18 cellular contexts compared by ENCODE assay signal in genomic region chr4:7645956-7646355, GRCh38.
DNase-seq lines count a peak whose midpoint lies in the region; ATAC-seq and TF ChIP-seq lines count a peak whose summit lies in the region.
"Had no signal": no experiment of that assay in that cellular context is flagged by ENCODE, and none has a peak within 500 bp of the region (broad histone marks: within the 10 kb centered on the region; RNA-seq: fewer than 3 reads in every experiment).

No MANE protein-coding gene starts in this region.

- H4K8ac ChIP-seq in mesenchymal stem cell (ENCODE audit: low read length): peak overlapping the region; percentile 39

- H3K9me3 ChIP-seq in BLaER1 treated with 17β-estradiol and CSF1 and Interleukin-3, amounts not matched to agents 10 nM and 100 nM (replicated peaks in 1 of 11): peaks cover 34 to 54% (median 46%) of the 10 kb centered on the region in 11 experiments
- H3K9me3 ChIP-seq in CD8-positive, alpha-beta memory T cell (ENCODE audit: low read length): no peaks in the 10 kb centered on the region
- peaks cover 6% of the 10 kb centered on the region for H3K9me3 ChIP-seq in mesenchymal stem cell (ENCODE audit: control insufficient read depth, low read length)
- H3K9me3 ChIP-seq: BE2C, MG63, SJCRH30 had no signal

- H3K4me1 ChIP-seq in BLaER1 treated with 17β-estradiol and CSF1 and Interleukin-3, amounts not matched to agents 10 nM and 100 nM: peaks cover 49 to 71% (median 61%) of the 10 kb centered on the region in 10 experiments
- peaks cover 42% of the 10 kb centered on the region for H3K4me1 ChIP-seq in CD8-positive, alpha-beta memory T cell (ENCODE audit: insufficient read depth, low read length)
- H3K4me1 ChIP-seq in mesenchymal stem cell (ENCODE audit: control insufficient read depth, insufficient read depth, low read depth, low read length) (peaks cover 33% of the 10 kb centered on the region), GM23338 (ENCODE audit: insufficient read depth) (peaks cover 3% of the 10 kb centered on the region)
- H3K4me1 ChIP-seq: BE2C, SJCRH30 had no signal

- H3K4ac ChIP-seq in mesenchymal stem cell (ENCODE audit: low read depth in 1 of 2, low read length in 2 of 2): peak overlapping the region in 1 of 2 experiments; percentile 61

- H3K4me3 Mint-ChIP-seq in CD8-positive, alpha-beta memory T cell: peak overlapping the region in 3 of 7 donors; percentile 57 to 69 (median 68)
- H3K4me3 Mint-ChIP-seq in GM23338: no peak overlapping the region

- H2AFZ ChIP-seq in mesenchymal stem cell (ENCODE audit: low read depth, low read length): no peak overlapping the region
- no peak overlapping the region for H2AFZ ChIP-seq in GM23338

- peak overlapping the region in 7 of 8 donors; percentile 83 to 97 (median 93) for H3K27ac Mint-ChIP-seq in CD8-positive, alpha-beta memory T cell
- no peak overlapping the region for H3K27ac Mint-ChIP-seq in GM23338

- H2BK120ac ChIP-seq in mesenchymal stem cell (ENCODE audit: low read depth, low read length): no peak overlapping the region

- no peaks in the 10 kb centered on the region for H3F3A ChIP-seq in GM23338 (replicated peaks; ENCODE audit: low read depth)

- H3K9me2 ChIP-seq in GM23338 (ENCODE audit: insufficient read depth): no peaks in the 10 kb centered on the region; the same call in 1 of the 2 replicates

- H3K9me3 Mint-ChIP-seq in CD8-positive, alpha-beta memory T cell: peaks cover 0 to 24% (median 14%) of the 10 kb centered on the region in 5 donors
- peaks cover 4% of the 10 kb centered on the region; the same call in 2 of the 3 replicates for H3K9me3 Mint-ChIP-seq in GM23338

- TF ChIP-seq CTCF in RWPE1 (conservative IDR thresholded peaks at IDR 0.05; ENCODE audit: low read depth): no peak
- TF ChIP-seq CTCF in GM23338 (conservative IDR thresholded peaks at IDR 0.05; ENCODE audit: low read depth in 2 of 2): no peak

- peaks cover 0 to 26% (median 8%) of the 10 kb centered on the region in 11 experiments; a peak in 9 of 22 replicates for H3K36me3 ChIP-seq in BLaER1 treated with 17β-estradiol and CSF1 and Interleukin-3, amounts not matched to agents 10 nM and 100 nM
- no peaks in the 10 kb centered on the region for H3K36me3 ChIP-seq in CD8-positive, alpha-beta memory T cell (ENCODE audit: insufficient read depth, low read length)
- H3K36me3 ChIP-seq in mesenchymal stem cell (ENCODE audit: control insufficient read depth in 1 of 2, insufficient read depth in 2 of 2, low read depth in 1 of 2, low read length in 2 of 2) (peaks cover 0 to 15% of the 10 kb centered on the region in 2 experiments), GM23338 (ENCODE audit: insufficient read depth) (no peaks in the 10 kb centered on the region)
- H3K36me3 ChIP-seq: BE2C, MG63, SJCRH30 had no signal

- H3K36me3 Mint-ChIP-seq in CD8-positive, alpha-beta memory T cell: peaks cover 0 to 15% (median 0%) of the 10 kb centered on the region in 3 donors
- H3K36me3 Mint-ChIP-seq in GM23338 (ENCODE audit: low read depth): no peaks in the 10 kb centered on the region
- H3K36me3 Mint-ChIP-seq: CD4-positive, alpha-beta memory T cell had no signal

- peak overlapping the region; percentile 23 for H4K91ac ChIP-seq in mesenchymal stem cell (ENCODE audit: low read length)

- H3K79me2 ChIP-seq in GM23338 (replicated peaks; ENCODE audit: insufficient read depth): no peaks in the 10 kb centered on the region

- WGBS in mesenchymal stem cell: 97% methylated on average over 21 of the region's 23 CpGs

- H3K27me3 ChIP-seq in BLaER1 treated with 17β-estradiol and CSF1 and Interleukin-3, amounts not matched to agents 10 nM and 100 nM: peaks cover 0 to 8% (median 0%) of the 10 kb centered on the region in 11 experiments; a peak in 2 of 22 replicates
- no peaks in the 10 kb centered on the region for H3K27me3 ChIP-seq in CD8-positive, alpha-beta memory T cell (ENCODE audit: insufficient read depth, low read length, poor library complexity, severe bottlenecking)
- H3K27me3 ChIP-seq in mesenchymal stem cell (ENCODE audit: control insufficient read depth in 1 of 2, insufficient read depth in 1 of 2, low read length in 2 of 2): peaks cover 4 to 11% of the 10 kb centered on the region in 2 experiments
- no peaks in the 10 kb centered on the region for H3K27me3 ChIP-seq in GM23338 (ENCODE audit: insufficient read depth)
- H3K27me3 ChIP-seq: BE2C, MG63, SJCRH30 had no signal

- peak overlapping the region; percentile 8 to 52 for H2BK12ac ChIP-seq in mesenchymal stem cell (ENCODE audit: low read length in 2 of 2)

- no peak overlapping the region for H3K9ac ChIP-seq in BLaER1 treated with 17β-estradiol and CSF1 and Interleukin-3, amounts not matched to agents 10 nM and 100 nM
- H3K9ac ChIP-seq in mesenchymal stem cell (ENCODE audit: low read length): no peak overlapping the region

- no peak overlapping the region for H2BK5ac ChIP-seq in mesenchymal stem cell (ENCODE audit: low read depth, low read length, poor library complexity, severe bottlenecking)

- H3K4me3 ChIP-seq in BLaER1 treated with 17β-estradiol and CSF1 and Interleukin-3, amounts not matched to agents 10 nM and 100 nM: peak overlapping the region in 4 of 10 experiments; percentile 14 to 29 (median 26); a peak in 5 of 20 replicates
- no peak overlapping the region for H3K4me3 ChIP-seq in CD8-positive, alpha-beta memory T cell (ENCODE audit: low read length)
- H3K4me3 ChIP-seq in mesenchymal stem cell (ENCODE audit: insufficient read depth in 1 of 2, low read depth in 1 of 2, low read length in 2 of 2) (no peak overlapping the region), GM23338 (no peak overlapping the region)
- H3K4me3 ChIP-seq: K562, MG63, SJCRH30 had no signal

- H3K27me3 Mint-ChIP-seq in CD8-positive, alpha-beta memory T cell: no peaks in the 10 kb centered on the region
- H3K27me3 Mint-ChIP-seq in GM23338 (ENCODE audit: insufficient read depth, low read depth, poor library complexity): peaks cover 20% of the 10 kb centered on the region

- peak overlapping the region; percentile 63 to 99 (median 92); a peak in 16 of 22 replicates for H3K4me2 ChIP-seq in BLaER1 treated with 17β-estradiol and CSF1 and Interleukin-3, amounts not matched to agents 10 nM and 100 nM
- H3K4me2 ChIP-seq in mesenchymal stem cell (ENCODE audit: low read length, poor library complexity, severe bottlenecking): no peak overlapping the region
- H3K4me2 ChIP-seq in GM23338: no peak overlapping the region

- DNase-seq in CD8-positive, alpha-beta memory T cell: no peak
- no peak for DNase-seq in RWPE1 (ENCODE audit: low spot score)
- no peak for DNase-seq in mesenchymal stem cell
- no peak for DNase-seq in HuH-7 (ENCODE audit: low spot score)
- no peak for DNase-seq in GM23338 (ENCODE audit: low spot score)
- DNase-seq: BE2C, MG63, NCI-H1436, NCI-H2029, NCI-H345, NCI-H524 treated with DMSO at 0.1 percent for 48 hours, SJCRH30 had no signal

- peak overlapping the region in 1 of 2 experiments; percentile 63 for H3K18ac ChIP-seq in mesenchymal stem cell (ENCODE audit: low read depth in 1 of 2, low read length in 2 of 2)

- peaks cover 43 to 55% (median 45%) of the 10 kb centered on the region in 3 donors for H3K4me1 Mint-ChIP-seq in CD8-positive, alpha-beta memory T cell
- peaks cover 5% of the 10 kb centered on the region for H3K4me1 Mint-ChIP-seq in GM23338

- H3K79me1 ChIP-seq in mesenchymal stem cell (replicated peaks; ENCODE audit: low read length, poor library complexity, severe bottlenecking): no peaks in the 10 kb centered on the region

- H2AK5ac ChIP-seq in mesenchymal stem cell (ENCODE audit: low read length, severe bottlenecking): no peak overlapping the region

- peak overlapping the region in 3 of 11 experiments; percentile 74 to 85 (median 80); a peak in 3 of 22 replicates for H3K27ac ChIP-seq in BLaER1 treated with 17β-estradiol and CSF1 and Interleukin-3, amounts not matched to agents 10 nM and 100 nM
- peak overlapping the region; percentile 22 for H3K27ac ChIP-seq in CD8-positive, alpha-beta memory T cell (ENCODE audit: low read depth, low read length)
- H3K27ac ChIP-seq in RWPE1: peak overlapping the region; percentile 98
- H3K27ac ChIP-seq in mesenchymal stem cell (ENCODE audit: low read length, poor library complexity, severe bottlenecking): no peak overlapping the region
- no peak overlapping the region for H3K27ac ChIP-seq in GM23338 (ENCODE audit: low read depth)
- H3K27ac ChIP-seq: SJCRH30 had no signal

- no peak overlapping the region for H2BK15ac ChIP-seq in mesenchymal stem cell (ENCODE audit: low read depth, poor library complexity, severe bottlenecking)

- POLR2A ChIA-PET in CD8-positive, alpha-beta memory T cell (lab: Charles Lee): no interaction called here
- POLR2A ChIA-PET in RWPE1 (lab: Yijun Ruan, JAX; ENCODE audit: low non-redundant PET): no interaction called here

- ATAC-seq in GM19395 (IDR thresholded peaks at IDR 0.05; ENCODE audit: unreplicated experiment): no peak
- no peak for ATAC-seq in GM23338
- no peak for ATAC-seq in GM18907 (IDR thresholded peaks at IDR 0.05; ENCODE audit: unreplicated experiment)
- ATAC-seq: K562, Panc1 had no signal

- H3K23ac ChIP-seq in mesenchymal stem cell (ENCODE audit: low read length in 2 of 2): no peak overlapping the region

- peaks cover 0 to 11% (median 0%) of the 10 kb centered on the region in 11 experiments; a peak in 3 of 22 replicates for H4K20me1 ChIP-seq in BLaER1 treated with 17β-estradiol and CSF1 and Interleukin-3, amounts not matched to agents 10 nM and 100 nM
- H4K20me1 ChIP-seq in GM23338 (replicated peaks; ENCODE audit: insufficient read depth): no peaks in the 10 kb centered on the region

- H3K14ac ChIP-seq in mesenchymal stem cell (ENCODE audit: low read length in 2 of 2): no peak overlapping the region

- CTCF ChIA-PET in CD8-positive, alpha-beta memory T cell (lab: Charles Lee): no interaction called here
- CTCF ChIA-PET in RWPE1 (lab: Yijun Ruan, JAX): no interaction called here

TF ChIP-seq in GM23338, 12 proteins besides CTCF, POLR2A, EP300 and RAD21 (continues in another document):
- TF ChIP-seq EZH2phosphoT487 (IDR thresholded peaks at IDR 0.05; ENCODE audit: unreplicated experiment) (no peak), ZNF114 (CRISPR knock-in tag; IDR thresholded peaks at IDR 0.05) (no peak), NANOG (IDR thresholded peaks at IDR 0.05; ENCODE audit: borderline replicate concordance) (no peak), JUNB (IDR thresholded peaks at IDR 0.05; ENCODE audit: unreplicated experiment) (no peak), CREB1 (CRISPR knock-in tag; IDR thresholded peaks at IDR 0.05; ENCODE audit: low read depth) (no peak), ZNF331 (CRISPR knock-in tag; IDR thresholded peaks at IDR 0.05; ENCODE audit: low read depth) (no peak)

Comparison
In these comparisons a context has a peak if more than half of its experiments do, and no peak if none do; other contexts are left out.
1. H3K27ac ChIP-seq: peak in CD8-positive, alpha-beta memory T cell (single experiment) and RWPE1 (single experiment); none in mesenchymal stem cell (single experiment) and GM23338 (single experiment).
2. H3K4me2 ChIP-seq: peak in BLaER1 treated with 17β-estradiol and CSF1 and Interleukin-3, amounts not matched to agents 10 nM and 100 nM (11 of 11); none in mesenchymal stem cell (single experiment) and GM23338 (single experiment).